Comparison of ENCODE assay signal across 22 cellular contexts in genomic region chr12:57401165-57401564, GRCh38. TPM values are rescaled to one million over a fixed set of nuclear protein-coding genes. Genes with fewer than 3 reads are reported as not detected.
DNase-seq lines count a peak whose midpoint lies in the region; ATAC-seq and TF ChIP-seq lines count a peak whose summit lies in the region.
"Had no signal": no experiment of that assay in that cellular context is flagged by ENCODE, and none has a peak within 500 bp of the region (broad histone marks: within the 10 kb centered on the region; RNA-seq: fewer than 3 reads in every experiment).

No MANE protein-coding gene starts in this region.

- no peaks in the 10 kb centered on the region for H3K36me3 Mint-ChIP-seq in mesothelial cell of epicardium
- peaks cover 15% of the 10 kb centered on the region for H3K36me3 Mint-ChIP-seq in activated T-helper 17 cell treated with anti-CD3 and anti-CD28 coated beads, Interleukin-2, amount 50 U/mL, for 72 hours (ENCODE audit: low read depth)

- H3K23ac ChIP-seq in trophoblast cell (ENCODE audit: low read length), result no peak overlapping the region

- H3K79me2 ChIP-seq in trophoblast cell (ENCODE audit: control insufficient read depth, insufficient read depth, low read length, poor library complexity), result no peaks in the 10 kb centered on the region

- no peaks in the 10 kb centered on the region for H3K27me3 ChIP-seq in trophoblast cell (ENCODE audit: insufficient read depth, low read length)
- H3K27me3 ChIP-seq: BE2C, neutrophil had no signal

- H3K9me3 ChIP-seq in trophoblast cell (ENCODE audit: insufficient read depth, low read depth, low read length), result no peaks in the 10 kb centered on the region
- H3K9me3 ChIP-seq: BE2C, neutrophil had no signal

- H4K12ac ChIP-seq in trophoblast cell (ENCODE audit: low read depth, low read length), result no peak overlapping the region

- no peak overlapping the region for H3K9ac ChIP-seq in trophoblast cell (ENCODE audit: low read length)

- ATAC-seq in activated T-helper 17 cell treated with anti-CD3 and anti-CD28 coated beads, Interleukin-2, amount 50 U/mL, for 72 hours (replicated peaks), result no peak

- H3K4ac ChIP-seq in trophoblast cell (ENCODE audit: low read depth, low read length), result no peak overlapping the region

- H3K4me3 ChIP-seq in trophoblast cell (ENCODE audit: low read depth, low read length), result no peak overlapping the region

- H3K4me2 ChIP-seq in trophoblast cell (ENCODE audit: low read length), result no peak overlapping the region

- no peak overlapping the region for H3K4me3 Mint-ChIP-seq in mesothelial cell of epicardium
- no peak overlapping the region for H3K4me3 Mint-ChIP-seq in activated T-helper 17 cell treated with anti-CD3 and anti-CD28 coated beads, Interleukin-2, amount 50 U/mL, for 72 hours
- H3K4me3 Mint-ChIP-seq: activated B cell treated with CpG ODN at 0.5 μM for 24 hours had no signal

- H4K91ac ChIP-seq in trophoblast cell (ENCODE audit: low read depth, low read length), result no peak overlapping the region

- no peak for TF ChIP-seq CTCF in mesothelial cell of epicardium (IDR thresholded peaks at IDR 0.05; ENCODE audit: unreplicated experiment)

- H3K36me3 ChIP-seq in trophoblast cell (ENCODE audit: control insufficient read depth in 1 of 2, insufficient read depth in 2 of 2, low read length in 2 of 2), result no peaks in the 10 kb centered on the region
- H3K36me3 ChIP-seq: BE2C had no signal

- H3K18ac ChIP-seq in trophoblast cell (ENCODE audit: low read length), result no peak overlapping the region

- no peak overlapping the region for H2BK12ac ChIP-seq in trophoblast cell (ENCODE audit: low read length)

- no peaks in the 10 kb centered on the region for H3K27me3 Mint-ChIP-seq in mesothelial cell of epicardium (ENCODE audit: low read depth)
- H3K27me3 Mint-ChIP-seq in activated T-helper 17 cell treated with anti-CD3 and anti-CD28 coated beads, Interleukin-2, amount 50 U/mL, for 72 hours, result no peaks in the 10 kb centered on the region
- H3K27me3 Mint-ChIP-seq: activated B cell treated with CpG ODN at 0.5 μM for 24 hours had no signal

- WGBS in trophoblast cell (ENCODE audit: extremely low coverage, insufficient coverage, insufficient read length), result no CpG with 5 or more reads among the region's 5 CpGs

- peak overlapping the region; percentile 22 for H3K27ac Mint-ChIP-seq in mesothelial cell of epicardium
- no peak overlapping the region for H3K27ac Mint-ChIP-seq in activated T-helper 17 cell treated with anti-CD3 and anti-CD28 coated beads, Interleukin-2, amount 50 U/mL, for 72 hours
- H3K27ac Mint-ChIP-seq: activated B cell treated with CpG ODN at 0.5 μM for 24 hours had no signal

- H2AK5ac ChIP-seq in trophoblast cell (ENCODE audit: low read length), result no peak overlapping the region

- no peaks in the 10 kb centered on the region for H3K79me1 ChIP-seq in trophoblast cell (ENCODE audit: low read length)

- no peaks in the 10 kb centered on the region for H3K4me1 ChIP-seq in trophoblast cell (ENCODE audit: control insufficient read depth in 1 of 2, insufficient read depth in 2 of 2, low read length in 2 of 2)
- H3K4me1 ChIP-seq: BE2C had no signal

- peak in 2 of 3 experiments; percentile 19 to 20 for DNase-seq in NCI-H1417 (lab: John Stamatoyannopoulos, UW)
- DNase-seq in NCI-H1417 treated with DMSO at 0.1 percent for 48 hours (lab: John Stamatoyannopoulos, UW), result no peak
- DNase-seq in G401 (ENCODE audit: low spot score), result peak; percentile 26
- peak; percentile 16 for DNase-seq in cerebellar cortex (ENCODE audit: low spot score)
- DNase-seq in mesothelial cell of epicardium (ENCODE audit: low spot score in 2 of 2, unreplicated experiment in 2 of 2), result no peak
- no peak for DNase-seq in DMS 273 treated with DMSO at 0.1 percent for 48 hours (lab: John Stamatoyannopoulos, UW)
- no peak for DNase-seq in trophoblast cell
- DNase-seq: activated B cell treated with CpG ODN at 0.5 μM for 24 hours; activated CD4-positive, alpha-beta T cell treated with anti-CD3 and anti-CD28 coated beads, Interleukin-2, amount 50 U/mL, for 48 hours; activated gamma-delta T cell; BE2C; Calu3; NCI-H1105; retina; SHP77 treated with DMSO at 0.1 percent for 48 hours; stimulated activated CD4-positive, alpha-beta T cell treated with anti-CD3 and anti-CD28 coated beads, Interleukin-12 subunit alpha, Interleukin-12 subunit beta, amount 100 ng/mL, for 4 hours had no signal

- H4K8ac ChIP-seq in trophoblast cell (ENCODE audit: low read depth, low read length), result no peak overlapping the region

- H2AFZ ChIP-seq in trophoblast cell (ENCODE audit: insufficient read depth, low read length, poor library complexity), result no peak overlapping the region

- H3K14ac ChIP-seq in trophoblast cell (ENCODE audit: low read length), result no peak overlapping the region

- no peaks in the 10 kb centered on the region for H3K9me3 Mint-ChIP-seq in mesothelial cell of epicardium
- H3K9me3 Mint-ChIP-seq in activated T-helper 17 cell treated with anti-CD3 and anti-CD28 coated beads, Interleukin-2, amount 50 U/mL, for 72 hours, result no peaks in the 10 kb centered on the region
- H3K9me3 Mint-ChIP-seq: activated B cell treated with CpG ODN at 0.5 μM for 24 hours had no signal

- H3K4me1 Mint-ChIP-seq in mesothelial cell of epicardium, result no peaks in the 10 kb centered on the region
- H3K4me1 Mint-ChIP-seq in activated T-helper 17 cell treated with anti-CD3 and anti-CD28 coated beads, Interleukin-2, amount 50 U/mL, for 72 hours, result peaks cover 15% of the 10 kb centered on the region

- in situ Hi-C loops in G401 (cut with HindIII; ENCODE audit: low sequenced_read_pairs), result no loop called here

- no peak overlapping the region for H2BK5ac ChIP-seq in trophoblast cell (ENCODE audit: low read depth, low read length, poor library complexity)

- H3K27ac ChIP-seq in trophoblast cell (ENCODE audit: low read depth, low read length), result no peak overlapping the region
- H3K27ac ChIP-seq: neutrophil had no signal

- H2BK120ac ChIP-seq in trophoblast cell (ENCODE audit: insufficient read depth, low read length, poor library complexity), result no peak overlapping the region

RNA-seq across cellular contexts. Expression of gene R3HDM2, which starts 29.7 kb away (rescaled TPM):
- 6.3 and 8.9 TPM in 2 replicates for total RNA-seq in G401 (2014; rRNA removed; shearing (Covaris generic))
- 95.5 to 111 TPM (median 109 TPM) in 3 replicates for total RNA-seq in mesothelial cell of epicardium
- 10 to 100 TPM; 36.6 to 54.6 TPM for total RNA-seq in activated T-helper 17 cell treated with anti-CD3 and anti-CD28 coated beads, Interleukin-2, amount 50 U/mL, for 72 hours
- polyA plus RNA-seq in trophoblast cell (2013), result 24.2 and 24.9 TPM in 2 replicates

RNA-seq across cellular contexts. Expression of gene INHBC, which starts 33.4 kb away (rescaled TPM):
- total RNA-seq in G401 (2014; rRNA removed; shearing (Covaris generic)), result not detected in 2 replicates
- total RNA-seq in mesothelial cell of epicardium, result 0.24 to 0.32 TPM (median 0.31 TPM) in 3 replicates
- not detected for total RNA-seq in activated T-helper 17 cell treated with anti-CD3 and anti-CD28 coated beads, Interleukin-2, amount 50 U/mL, for 72 hours
- polyA plus RNA-seq in trophoblast cell (2013), result 0.01 and 0.03 TPM in 2 replicates
- total RNA-seq: activated B cell treated with CpG ODN at 0.5 μM for 24 hours; Calu3; LHCN-M2; T-helper 2 cell treated with Interferon-gamma antibody and Interleukin-4, amounts not matched to agents 100 ng/mL and 5 ng/mL, for 36 hours; urinary bladder had no signal

RNA-seq across cellular contexts. Expression of gene INHBE, which starts 53.9 kb away (rescaled TPM):
- 0.43 and 0.78 TPM in 2 replicates for total RNA-seq in G401 (2014; rRNA removed; shearing (Covaris generic))
- total RNA-seq in mesothelial cell of epicardium, result 0.09 TPM in 1 of 3 replicates, not detected in the others
- not detected for total RNA-seq in activated T-helper 17 cell treated with anti-CD3 and anti-CD28 coated beads, Interleukin-2, amount 50 U/mL, for 72 hours
- 0.26 and 0.46 TPM in 2 replicates for polyA plus RNA-seq in trophoblast cell (2013)
- total RNA-seq: mononuclear cell; T-helper 2 cell treated with Interferon-gamma antibody and Interleukin-4, amounts not matched to agents 100 ng/mL and 5 ng/mL, for 36 hours; urinary bladder had no signal

RNA-seq across cellular contexts. Expression of gene GLI1, which starts 58.4 kb away (rescaled TPM):
- total RNA-seq in G401 (2014; rRNA removed; shearing (Covaris generic)), result 4.7 and 6.4 TPM in 2 replicates
- total RNA-seq in mesothelial cell of epicardium, result 6.0 to 10.1 TPM (median 8.4 TPM) in 3 replicates
- 1 to 10 TPM in 1 of 2 donors, under 1 TPM in 1; 0.48 to 1.4 TPM for total RNA-seq in activated T-helper 17 cell treated with anti-CD3 and anti-CD28 coated beads, Interleukin-2, amount 50 U/mL, for 72 hours
- 1.4 and 2.3 TPM in 2 replicates for polyA plus RNA-seq in trophoblast cell (2013)

Comparison
In these comparisons a context has a peak if more than half of its experiments do, and no peak if none do; other contexts are left out.
1. DNase-seq: peak in NCI-H1417 (2 of 3), G401 (single experiment) and cerebellar cortex (single experiment); none in NCI-H1417 treated with DMSO at 0.1 percent for 48 hours (single experiment), mesothelial cell of epicardium (0 of 2), DMS 273 treated with DMSO at 0.1 percent for 48 hours (single experiment) and trophoblast cell (0 of 2).